23 cellular contexts compared by ENCODE assay signal in the genomic region with DNA sequence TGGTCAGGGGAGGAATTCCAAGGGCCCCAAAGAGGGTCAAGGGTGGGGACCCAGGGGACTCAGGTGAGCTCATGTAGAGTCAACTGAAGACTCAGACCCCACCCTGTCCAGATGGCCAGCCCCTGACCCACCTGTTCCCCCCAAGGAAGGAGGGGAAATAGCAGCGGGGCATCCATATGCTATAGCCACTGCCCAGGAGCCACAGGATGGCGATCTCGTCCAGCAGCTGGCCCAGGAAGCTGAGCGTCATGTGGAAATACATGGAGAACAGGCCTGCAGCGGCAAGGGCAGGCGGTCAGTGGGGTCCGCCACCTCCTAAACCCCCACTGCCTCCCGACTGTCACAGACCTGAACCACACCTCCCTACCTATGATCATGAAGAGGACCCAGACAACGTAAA. TPM values are rescaled to one million over a fixed set of nuclear protein-coding genes. Genes with fewer than 3 reads are reported as not detected.
DNase-seq lines count a peak whose midpoint lies in the region; ATAC-seq, FAIRE-seq and TF ChIP-seq lines count a peak whose summit lies in the region.
"Had no signal": no experiment of that assay in that cellular context is flagged by ENCODE, and none has a peak within 500 bp of the region (broad histone marks: within the 10 kb centered on the region; RNA-seq: fewer than 3 reads in every experiment).

No MANE protein-coding gene starts in this region.

- DNase-seq in DMS 273 (lab: John Stamatoyannopoulos, UW; ENCODE audit: unreplicated experiment) (peak; percentile 37), DMS 273 treated with DMSO at 0.1 percent for 48 hours (lab: John Stamatoyannopoulos, UW) (no peak), HFF-Myc (ENCODE audit: extremely low read depth, low read depth) (no peak), T-helper 17 cell (no peak), kidney (peak; percentile 25), RKO (ENCODE audit: low spot score) (no peak), trophoblast cell (no peak), pons (ENCODE audit: low spot score) (no peak)
- DNase-seq: activated naive CD4-positive, alpha-beta T cell treated with anti-CD3 and anti-CD28 coated beads, Interleukin-2, amount 10 ng/mL, durations not matched to agents 7 days and 5 days; activated T-cell treated with anti-CD3 and anti-CD28 coated beads, Interleukin-2, amount 50 U/mL, for 48 hours; BE2C; GOT3; hippocampal formation; lower lobe of right lung; NCI-H2171; stimulated activated naive CD4-positive, alpha-beta T cell; SW 1271 had no signal

- H3K9ac ChIP-seq in kidney (ENCODE audit: low read length in 2 of 2), result no peak overlapping the region
- no peak overlapping the region for H3K9ac ChIP-seq in trophoblast cell (ENCODE audit: low read length)

- H3K14ac ChIP-seq in trophoblast cell (ENCODE audit: low read length), result no peak overlapping the region

- no peak overlapping the region for H2AK5ac ChIP-seq in trophoblast cell (ENCODE audit: low read length)

- H4K12ac ChIP-seq in trophoblast cell (ENCODE audit: low read depth, low read length), result no peak overlapping the region

- H3K4me3 ChIP-seq in HFF-Myc (replicated peaks; ENCODE audit: low read depth, low read length) (no peak overlapping the region), kidney (ENCODE audit: low read length in 2 of 2) (no peak overlapping the region), trophoblast cell (ENCODE audit: low read depth, low read length) (no peak overlapping the region)
- H3K4me3 ChIP-seq: lower lobe of right lung, smooth muscle cell had no signal

- no peak for ATAC-seq in T-helper 17 cell
- ATAC-seq: lower lobe of right lung had no signal

- no peak overlapping the region for H4K8ac ChIP-seq in trophoblast cell (ENCODE audit: low read depth, low read length)

- no peaks in the 10 kb centered on the region for H3K36me3 Mint-ChIP-seq in T-helper 17 cell (ENCODE audit: low read depth)
- H3K36me3 Mint-ChIP-seq: activated naive CD4-positive, alpha-beta T cell treated with anti-CD3 and anti-CD28 coated beads, Interleukin-2, amount 10 ng/mL, durations not matched to agents 7 days and 5 days had no signal

- H3K79me1 ChIP-seq in trophoblast cell (ENCODE audit: low read length), result no peaks in the 10 kb centered on the region

- no peak overlapping the region for H3K4me3 Mint-ChIP-seq in T-helper 17 cell
- H3K4me3 Mint-ChIP-seq: activated naive CD4-positive, alpha-beta T cell treated with anti-CD3 and anti-CD28 coated beads, Interleukin-2, amount 10 ng/mL, durations not matched to agents 7 days and 5 days had no signal

- TF ChIP-seq CTCF in HFF-Myc (IDR thresholded peaks at IDR 0.05; ENCODE audit: low read depth, low read length, missing control alignments), result peak; percentile 7
- no peak for TF ChIP-seq CTCF in kidney (IDR thresholded peaks at IDR 0.05; ENCODE audit: borderline replicate concordance, extremely low read depth, insufficient read depth)

- no peak overlapping the region for H3K4ac ChIP-seq in trophoblast cell (ENCODE audit: low read depth, low read length)

- no peak overlapping the region for H2AFZ ChIP-seq in trophoblast cell (ENCODE audit: insufficient read depth, low read length, poor library complexity)

- no peak overlapping the region for H2BK120ac ChIP-seq in trophoblast cell (ENCODE audit: insufficient read depth, low read length, poor library complexity)

- H3K27me3 Mint-ChIP-seq in T-helper 17 cell, result no peaks in the 10 kb centered on the region

- H3K79me2 ChIP-seq in trophoblast cell (ENCODE audit: control insufficient read depth, insufficient read depth, low read length, poor library complexity), result no peaks in the 10 kb centered on the region

- H4K91ac ChIP-seq in trophoblast cell (ENCODE audit: low read depth, low read length), result no peak overlapping the region

- H3K4me1 Mint-ChIP-seq in T-helper 17 cell, result peaks cover 2% of the 10 kb centered on the region
- H3K4me1 Mint-ChIP-seq: activated naive CD4-positive, alpha-beta T cell treated with anti-CD3 and anti-CD28 coated beads, Interleukin-2, amount 10 ng/mL, durations not matched to agents 7 days and 5 days had no signal

- H3K9me3 ChIP-seq in T-helper 17 cell (ENCODE audit: control insufficient read depth, low read length, poor library complexity, severe bottlenecking), result no peaks in the 10 kb centered on the region
- peaks cover 0 to 4% of the 10 kb centered on the region in 2 donors for H3K9me3 ChIP-seq in kidney (ENCODE audit: control insufficient read depth in 1 of 2, low read length in 2 of 2)
- peaks cover 43% of the 10 kb centered on the region for H3K9me3 ChIP-seq in trophoblast cell (ENCODE audit: insufficient read depth, low read depth, low read length)
- H3K9me3 ChIP-seq: BE2C, lower lobe of right lung, neutrophil had no signal

- no peaks in the 10 kb centered on the region for H3K36me3 ChIP-seq in kidney (ENCODE audit: control insufficient read depth in 1 of 2, insufficient read depth in 2 of 2, low read length in 2 of 2)
- no peaks in the 10 kb centered on the region for H3K36me3 ChIP-seq in trophoblast cell (ENCODE audit: control insufficient read depth in 1 of 2, insufficient read depth in 2 of 2, low read length in 2 of 2)
- H3K36me3 ChIP-seq: BE2C, lower lobe of right lung, neutrophil had no signal

- no peak for FAIRE-seq in kidney (lab: Jason Lieb, UNC)
- FAIRE-seq: frontal cortex had no signal

- H3K4me1 ChIP-seq in kidney (ENCODE audit: control insufficient read depth in 1 of 2, insufficient read depth in 1 of 2, low read depth in 1 of 2, low read length in 2 of 2), result no peaks in the 10 kb centered on the region
- no peaks in the 10 kb centered on the region for H3K4me1 ChIP-seq in trophoblast cell (ENCODE audit: control insufficient read depth in 1 of 2, insufficient read depth in 2 of 2, low read length in 2 of 2)
- H3K4me1 ChIP-seq: BE2C, lower lobe of right lung had no signal

- intact Hi-C loops in kidney (cut with DNase I), result no loop called here

- no peak overlapping the region for H3K27ac ChIP-seq in kidney (ENCODE audit: low read depth in 2 of 2, low read length in 2 of 2)
- H3K27ac ChIP-seq in trophoblast cell (ENCODE audit: low read depth, low read length), result no peak overlapping the region
- H3K27ac ChIP-seq: 22Rv1, lower lobe of right lung, neutrophil had no signal

- peaks cover 2% of the 10 kb centered on the region for H3K27me3 ChIP-seq in trophoblast cell (ENCODE audit: insufficient read depth, low read length)
- H3K27me3 ChIP-seq: BE2C, neutrophil had no signal

- peak overlapping the region; percentile 12 for H3K27ac Mint-ChIP-seq in T-helper 17 cell
- H3K27ac Mint-ChIP-seq: activated naive CD4-positive, alpha-beta T cell treated with anti-CD3 and anti-CD28 coated beads, Interleukin-2, amount 10 ng/mL, durations not matched to agents 7 days and 5 days had no signal

- no peak overlapping the region for H3K23ac ChIP-seq in trophoblast cell (ENCODE audit: low read length)

- no CpG with 5 or more reads among the region's 9 CpGs for WGBS in trophoblast cell (ENCODE audit: extremely low coverage, insufficient coverage, insufficient read length)

- H3K18ac ChIP-seq in trophoblast cell (ENCODE audit: low read length), result no peak overlapping the region

- no peak overlapping the region for H2BK12ac ChIP-seq in trophoblast cell (ENCODE audit: low read length)

- no peak overlapping the region for H2BK5ac ChIP-seq in trophoblast cell (ENCODE audit: low read depth, low read length, poor library complexity)

- no peak overlapping the region for H3K4me2 ChIP-seq in trophoblast cell (ENCODE audit: low read length)
- H3K4me2 ChIP-seq: smooth muscle cell had no signal

RNA-seq across cellular contexts. Expression of gene ACER1, which starts 21.4 kb away (rescaled TPM):
- 1 to 10 TPM in 1 of 2 donors, under 1 TPM in 1; 0.99 to 1.5 TPM for total RNA-seq in T-helper 17 cell
- not detected for total RNA-seq in kidney
- polyA plus RNA-seq in kidney (ENCODE audit: insufficient read depth, low read depth, low replicate concordance), result not detected
- polyA plus RNA-seq in trophoblast cell (2013), result 0.18 and 0.21 TPM in 2 replicates
- total RNA-seq: cardiac septum, epithelial cell of proximal tubule, frontal cortex, lower lobe of right lung, smooth muscle cell had no signal
- polyA plus RNA-seq: smooth muscle cell had no signal

RNA-seq across cellular contexts. Expression of gene MLLT1, which starts 32.2 kb away (rescaled TPM):
- total RNA-seq in T-helper 17 cell (10 to 100 TPM; 27.1 to 30.3 TPM), kidney (53.2 TPM)
- polyA plus RNA-seq in kidney (ENCODE audit: insufficient read depth, low read depth, low replicate concordance), result 32.0 TPM
- 225 and 236 TPM in 2 replicates for polyA plus RNA-seq in trophoblast cell (2013)

RNA-seq across cellular contexts. Expression of gene CLPP, which starts 49.3 kb away (rescaled TPM):
- total RNA-seq in T-helper 17 cell (10 to 100 TPM; 75.9 to 82.7 TPM), kidney (63.7 TPM)
- polyA plus RNA-seq in kidney (ENCODE audit: insufficient read depth, low read depth, low replicate concordance), result 104 TPM
- polyA plus RNA-seq in trophoblast cell (2013), result 183 and 186 TPM in 2 replicates

Comparison
In these comparisons a context has a peak if more than half of its experiments do, and no peak if none do; other contexts are left out.
1. DNase-seq: peak in DMS 273 (single experiment) and kidney (single experiment); none in DMS 273 treated with DMSO at 0.1 percent for 48 hours (single experiment), HFF-Myc (single experiment), T-helper 17 cell (0 of 3), RKO (single experiment), trophoblast cell (0 of 2) and pons (single experiment).